ENCODE assay signal across 17 cellular contexts in the genomic region with DNA sequence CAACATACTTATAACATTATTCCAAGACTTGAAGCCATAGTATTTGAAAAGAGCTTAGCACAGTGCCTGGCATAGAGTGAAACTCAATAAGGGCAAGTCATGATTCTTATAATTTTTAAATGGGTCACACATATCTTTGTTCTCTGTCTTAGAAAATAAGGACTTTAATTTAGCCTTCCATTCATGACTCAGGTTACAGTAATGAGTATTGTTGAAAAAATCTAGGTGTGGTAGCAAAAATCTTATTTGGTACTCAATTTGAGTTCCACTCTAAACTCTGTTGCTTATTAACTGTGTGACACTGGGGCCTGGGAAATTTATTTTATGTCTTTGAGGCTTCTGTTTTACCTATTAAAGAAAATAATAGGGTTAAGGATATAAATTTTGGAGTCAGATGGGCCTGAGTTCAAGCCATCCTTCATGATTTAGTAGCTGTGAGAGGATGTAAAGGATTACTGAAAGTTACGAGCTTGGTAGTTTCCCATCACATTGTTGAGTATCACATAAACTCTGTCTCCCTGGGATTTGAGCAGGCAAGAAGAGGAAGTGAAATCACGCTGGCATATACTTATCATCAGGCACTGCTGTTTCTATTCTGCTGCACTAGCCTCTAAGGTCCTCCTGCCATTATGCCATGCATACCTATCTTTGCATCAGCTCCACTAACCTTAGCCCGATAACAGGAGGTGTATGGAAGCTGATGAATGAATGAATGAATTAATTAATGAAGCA. TPM values are rescaled to one million over a fixed set of nuclear protein-coding genes. Genes with fewer than 3 reads are reported as not detected.
A peak's percentile ranks its signal among the peaks of the same experiment; 100 is the strongest.
DNase-seq lines count a peak whose midpoint lies in the region; ATAC-seq and TF ChIP-seq lines count a peak whose summit lies in the region.
"Had no signal": no experiment of that assay in that cellular context is flagged by ENCODE, and none has a peak within 500 bp of the region (broad histone marks: within the 10 kb centered on the region; RNA-seq: fewer than 3 reads in every experiment).

No MANE protein-coding gene starts in this region.

- TF ChIP-seq POLR2A in breast epithelium (IDR thresholded peaks at IDR 0.05), result no peak

- TF ChIP-seq CTCF in MCF 10A (IDR thresholded peaks at IDR 0.05; ENCODE audit: unreplicated experiment) (no peak), breast epithelium (IDR thresholded peaks at IDR 0.05) (no peak)

- peak overlapping the region; percentile 74 for H3K27ac Mint-ChIP-seq in MCF 10A (ENCODE audit: low read depth, unreplicated experiment)
- H3K27ac Mint-ChIP-seq: activated CD4-positive, alpha-beta T cell treated with anti-CD3 and anti-CD28 coated beads, Interleukin-2, amount 10 ng/mL, durations not matched to agents 24 days and 14 days; HFFc6 had no signal

- no peak overlapping the region for H3K27ac ChIP-seq in breast epithelium

- H3K9me3 ChIP-seq in breast epithelium, result no peaks in the 10 kb centered on the region

- no peaks in the 10 kb centered on the region for H3K27me3 Mint-ChIP-seq in MCF 10A (ENCODE audit: insufficient read depth, unreplicated experiment)
- H3K27me3 Mint-ChIP-seq: activated CD4-positive, alpha-beta T cell treated with anti-CD3 and anti-CD28 coated beads, Interleukin-2, amount 10 ng/mL, durations not matched to agents 24 days and 14 days had no signal

- H3K36me3 Mint-ChIP-seq in MCF 10A (ENCODE audit: insufficient read depth, unreplicated experiment), result no peaks in the 10 kb centered on the region

- intact Hi-C loops in MCF 10A (cut with micrococcal nuclease) (no loop called here), breast epithelium (cut with DNase I; ENCODE audit: low total_unique reads) (no loop called here), sciatic nerve (cut with DNase I) (no loop called here)

- H3K4me1 ChIP-seq in breast epithelium, result no peaks in the 10 kb centered on the region

- no TSS peak for BruUV-seq in MCF 10A (replicated peaks; lab: Mats Ljungman, UMichigan)

- H3K9me3 Mint-ChIP-seq in MCF 10A (ENCODE audit: unreplicated experiment), result peaks cover 4% of the 10 kb centered on the region
- H3K9me3 Mint-ChIP-seq: activated CD4-positive, alpha-beta T cell treated with anti-CD3 and anti-CD28 coated beads, Interleukin-2, amount 10 ng/mL, durations not matched to agents 24 days and 14 days had no signal

- no peaks in the 10 kb centered on the region for H3K27me3 ChIP-seq in breast epithelium

- no peak overlapping the region for H3K4me3 ChIP-seq in breast epithelium

- no peak for DNase-seq in MCF 10A (ENCODE audit: unreplicated experiment)
- no peak for DNase-seq in breast epithelium (ENCODE audit: low spot score in 2 of 2)
- peak; percentile 55 for DNase-seq in RPMI8226
- no peak for DNase-seq in NCI-H1092 treated with DMSO at 0.1 percent for 48 hours (lab: John Stamatoyannopoulos, UW)
- DNase-seq in left lobe of liver (ENCODE audit: low spot score), result no peak
- DNase-seq in sciatic nerve (ENCODE audit: low spot score), result no peak
- DNase-seq: activated CD4-positive, alpha-beta T cell treated with anti-CD3 and anti-CD28 coated beads, Interleukin-2, amount 10 ng/mL, durations not matched to agents 24 days and 14 days; activated effector memory CD4-positive, alpha-beta T cell treated with Interleukin-2 at 50 U/mL for 16 hours; central memory CD4-positive, alpha-beta T cell; HFFc6; KG1; NCI-H510A; stimulated activated CD4-positive, alpha-beta T cell treated with anti-CD3 and anti-CD28 coated beads, Interleukin-12 subunit alpha, Interleukin-12 subunit beta, amount 100 ng/mL, for 4 hours; stimulated activated CD8-positive, alpha-beta memory T cell treated with anti-CD3 and anti-CD28 coated beads, Interleukin-4, amount 100 ng/mL, for 48 hours had no signal

- ATAC-seq in HG03196 (IDR thresholded peaks at IDR 0.05; ENCODE audit: unreplicated experiment) (peak; percentile 64), HG03025 (IDR thresholded peaks at IDR 0.05; ENCODE audit: low FRiP score, unreplicated experiment) (no peak), left lobe of liver (no peak), sciatic nerve (no peak)

- CTCF ChIA-PET in MCF 10A (lab: Yijun Ruan, JAX), result interaction anchor here (0.7 to 2.1 kb wide), 2 partner anchors 9 to 38 kb away, joined by 4 to 11 read pairs; no protein-coding TSS in a partner anchor

- peaks cover 3% of the 10 kb centered on the region for H3K36me3 ChIP-seq in breast epithelium

- peaks cover 8% of the 10 kb centered on the region for H3K4me1 Mint-ChIP-seq in MCF 10A (ENCODE audit: insufficient read depth, unreplicated experiment)
- H3K4me1 Mint-ChIP-seq: activated CD4-positive, alpha-beta T cell treated with anti-CD3 and anti-CD28 coated beads, Interleukin-2, amount 10 ng/mL, durations not matched to agents 24 days and 14 days had no signal

- no peak overlapping the region for H3K4me3 Mint-ChIP-seq in MCF 10A (ENCODE audit: unreplicated experiment)
- H3K4me3 Mint-ChIP-seq: activated CD4-positive, alpha-beta T cell treated with anti-CD3 and anti-CD28 coated beads, Interleukin-2, amount 10 ng/mL, durations not matched to agents 24 days and 14 days; HFFc6 had no signal

- POLR2A ChIA-PET in MCF 10A (lab: Yijun Ruan, JAX), result no interaction called here

RNA-seq across cellular contexts. Expression of a gene that starts 1.5 kb away (rescaled TPM):
- total RNA-seq in MCF 10A (2022), result not detected in 2 replicates
- total RNA-seq in breast epithelium, result not detected
- not detected for total RNA-seq in left lobe of liver
- not detected for total RNA-seq in sciatic nerve
- total RNA-seq: activated CD4-positive, alpha-beta T cell treated with anti-CD3 and anti-CD28 coated beads, Interleukin-2, amount 10 ng/mL, durations not matched to agents 24 days and 14 days; HFFc6; kidney epithelial cell had no signal

RNA-seq across cellular contexts. Expression of a gene that starts 24.6 kb away (rescaled TPM):
- total RNA-seq in MCF 10A (2022) (not detected in 2 replicates), breast epithelium (not detected), left lobe of liver (not detected), sciatic nerve (not detected)
- total RNA-seq: activated CD4-positive, alpha-beta T cell treated with anti-CD3 and anti-CD28 coated beads, Interleukin-2, amount 10 ng/mL, durations not matched to agents 24 days and 14 days; HFFc6; kidney epithelial cell had no signal

RNA-seq across cellular contexts. Expression of a gene that starts 46.9 kb away (rescaled TPM):
- total RNA-seq in MCF 10A (2022) (54.4 and 76.1 TPM in 2 replicates), breast epithelium (10 to 100 TPM; 50.6 to 80.9 (median 67.5) TPM), left lobe of liver (23.9 TPM), sciatic nerve (58.6 TPM)
